1 cellular context compared by ENCODE assay signal in the genomic region with DNA sequence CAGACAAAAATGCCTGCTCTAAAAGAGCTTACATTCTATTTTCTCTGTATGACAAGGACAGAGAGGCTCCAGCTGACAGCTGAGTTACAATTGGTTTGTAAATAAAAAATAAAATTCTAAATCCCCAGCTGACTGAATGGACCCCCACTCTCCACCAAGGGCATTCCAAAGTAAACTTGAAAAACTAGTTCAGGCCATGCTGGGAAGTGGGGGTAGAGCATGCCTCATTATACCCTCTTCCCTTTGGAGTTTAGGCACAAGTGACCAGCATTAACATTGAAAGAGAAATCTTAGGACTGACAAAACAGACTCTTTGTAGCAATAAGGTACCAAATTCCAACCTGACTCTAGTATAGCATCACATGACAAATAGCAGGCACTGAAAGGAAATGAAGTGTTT.
A peak's percentile ranks its signal among the peaks of the same experiment; 100 is the strongest.
TF ChIP-seq lines count a peak whose summit lies in the region.

No MANE protein-coding gene starts in this region.

TF ChIP-seq in H1, 55 proteins besides CTCF, POLR2A, EP300 and RAD21 (continued from another document):
- TF ChIP-seq HDAC6 (IDR thresholded peaks at IDR 0.05; ENCODE audit: low read depth, low read length) (no peak), TEAD4 (IDR thresholded peaks at IDR 0.05; ENCODE audit: low read depth, low read length) (peak; percentile 50; the same call in 1 of the 2 replicates), ASH2L (IDR thresholded peaks at IDR 0.05; ENCODE audit: low read length) (peak; percentile 50), RBBP5 (IDR thresholded peaks at IDR 0.05; ENCODE audit: borderline replicate concordance, low read depth, low read length) (0 out of 2 replicates have a peak, but pooled peaks have one; percentile 45), EZH2 (IDR thresholded peaks at IDR 0.05; ENCODE audit: low read depth, low read length, severe bottlenecking) (no peak), JUN (IDR thresholded peaks at IDR 0.05; ENCODE audit: low read depth, low read length) (no peak), JUND (IDR thresholded peaks at IDR 0.05; ENCODE audit: low read length) (no peak)
